1 cellular context compared by ENCODE assay signal in the genomic region with DNA sequence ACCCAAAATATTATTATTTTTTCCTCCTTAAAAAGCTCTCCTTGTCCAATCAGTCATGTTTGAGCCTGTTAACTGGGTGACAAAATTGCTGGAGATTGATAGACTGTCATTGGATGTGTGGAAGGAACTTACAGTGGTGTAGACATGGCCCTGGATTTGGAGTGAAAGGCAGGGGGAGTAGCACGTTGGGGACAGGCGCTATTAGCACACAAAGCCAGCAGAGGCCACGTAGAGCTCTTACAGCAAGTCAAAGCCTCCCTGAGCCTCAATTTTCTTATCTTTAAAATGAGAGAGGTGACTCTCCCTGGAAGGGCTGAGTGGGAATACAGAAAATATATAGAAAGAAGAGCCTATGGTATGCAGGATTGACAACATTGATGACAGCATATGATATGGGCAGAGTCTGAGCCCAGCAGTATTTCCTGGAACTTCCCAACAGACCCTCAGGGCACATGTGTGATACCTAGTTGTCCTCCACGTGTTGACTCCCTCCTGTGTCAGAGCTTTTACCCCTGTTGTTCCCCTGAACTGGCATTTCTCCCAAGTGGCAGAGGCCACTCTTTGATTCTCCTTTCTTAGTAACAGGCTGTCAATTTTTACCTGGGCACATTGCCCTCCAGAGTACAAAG.
A peak's percentile ranks its signal among the peaks of the same experiment; 100 is the strongest.
TF ChIP-seq lines count a peak whose summit lies in the region.

No MANE protein-coding gene starts in this region.

TF ChIP-seq in GM12878, 131 proteins besides CTCF, POLR2A, EP300 and RAD21 (continued from another document):
- TF ChIP-seq, protein P1, sequence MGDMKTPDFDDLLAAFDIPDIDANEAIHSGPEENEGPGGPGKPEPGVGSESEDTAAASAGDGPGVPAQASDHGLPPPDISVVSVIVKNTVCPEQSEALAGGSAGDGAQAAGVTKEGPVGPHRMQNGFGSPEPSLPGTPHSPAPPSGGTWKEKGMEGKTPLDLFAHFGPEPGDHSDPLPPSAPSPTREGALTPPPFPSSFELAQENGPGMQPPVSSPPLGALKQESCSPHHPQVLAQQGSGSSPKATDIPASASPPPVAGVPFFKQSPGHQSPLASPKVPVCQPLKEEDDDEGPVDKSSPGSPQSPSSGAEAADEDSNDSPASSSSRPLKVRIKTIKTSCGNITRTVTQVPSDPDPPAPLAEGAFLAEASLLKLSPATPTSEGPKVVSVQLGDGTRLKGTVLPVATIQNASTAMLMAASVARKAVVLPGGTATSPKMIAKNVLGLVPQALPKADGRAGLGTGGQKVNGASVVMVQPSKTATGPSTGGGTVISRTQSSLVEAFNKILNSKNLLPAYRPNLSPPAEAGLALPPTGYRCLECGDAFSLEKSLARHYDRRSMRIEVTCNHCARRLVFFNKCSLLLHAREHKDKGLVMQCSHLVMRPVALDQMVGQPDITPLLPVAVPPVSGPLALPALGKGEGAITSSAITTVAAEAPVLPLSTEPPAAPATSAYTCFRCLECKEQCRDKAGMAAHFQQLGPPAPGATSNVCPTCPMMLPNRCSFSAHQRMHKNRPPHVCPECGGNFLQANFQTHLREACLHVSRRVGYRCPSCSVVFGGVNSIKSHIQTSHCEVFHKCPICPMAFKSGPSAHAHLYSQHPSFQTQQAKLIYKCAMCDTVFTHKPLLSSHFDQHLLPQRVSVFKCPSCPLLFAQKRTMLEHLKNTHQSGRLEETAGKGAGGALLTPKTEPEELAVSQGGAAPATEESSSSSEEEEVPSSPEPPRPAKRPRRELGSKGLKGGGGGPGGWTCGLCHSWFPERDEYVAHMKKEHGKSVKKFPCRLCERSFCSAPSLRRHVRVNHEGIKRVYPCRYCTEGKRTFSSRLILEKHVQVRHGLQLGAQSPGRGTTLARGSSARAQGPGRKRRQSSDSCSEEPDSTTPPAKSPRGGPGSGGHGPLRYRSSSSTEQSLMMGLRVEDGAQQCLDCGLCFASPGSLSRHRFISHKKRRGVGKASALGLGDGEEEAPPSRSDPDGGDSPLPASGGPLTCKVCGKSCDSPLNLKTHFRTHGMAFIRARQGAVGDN (IDR thresholded peaks at IDR 0.05) = 0 out of 2 replicates have a peak, but pooled peaks have one; percentile 22
